8 cellular contexts compared by ENCODE assay signal in genomic region chr9:137200311-137201204, GRCh38. TPM values are rescaled to one million over a fixed set of nuclear protein-coding genes. Genes with fewer than 3 reads are reported as not detected.
A peak's percentile ranks its signal among the peaks of the same experiment; 100 is the strongest.
DNase-seq lines count a peak whose midpoint lies in the region; ATAC-seq and TF ChIP-seq lines count a peak whose summit lies in the region.

TSS of gene TPRN (minus strand) at chr9:137200741. CDS start at chr9:137200711, 30 bp downstream.

- peak within 1 kb of the TSS; percentile 81 for H3K4me3 ChIP-seq in duodenal mucosa (ENCODE audit: low read depth in 1 of 2, low read length in 2 of 2)
- peak within 1 kb of the TSS; percentile 42 for H3K4me3 ChIP-seq in lower leg skin (ENCODE audit: low read depth, poor library complexity, severe bottlenecking)

- H3K36me3 Mint-ChIP-seq in activated CD4-positive, alpha-beta memory T cell treated with anti-CD3 and anti-CD28 coated beads, Interleukin-2, amount 10 ng/mL, durations not matched to agents 7 days and 5 days (ENCODE audit: low read depth), result no peaks in the 10 kb centered on the region

- ATAC-seq in GM19438 (IDR thresholded peaks at IDR 0.05; ENCODE audit: low read depth, unreplicated experiment) (peak; percentile 85), HG03575 (IDR thresholded peaks at IDR 0.05; ENCODE audit: extremely low read depth, insufficient number of reproducible peaks, low FRiP score, unreplicated experiment) (peak; percentile 60)

- no peaks in the 10 kb centered on the region for H3K9me3 Mint-ChIP-seq in activated CD4-positive, alpha-beta memory T cell treated with anti-CD3 and anti-CD28 coated beads, Interleukin-2, amount 10 ng/mL, durations not matched to agents 7 days and 5 days

- H3K4me1 ChIP-seq in duodenal mucosa (ENCODE audit: control insufficient read depth in 1 of 2, insufficient read depth in 2 of 2, low read length in 2 of 2), result peaks cover 43 to 64% of the 10 kb centered on the region in 2 donors

- WGBS in lower leg skin, 2 donors, result 0 to 1% methylated on average over 17 to 29 of the region's 118 CpGs

- POLR2A ChIA-PET in activated CD4-positive, alpha-beta memory T cell treated with anti-CD3 and anti-CD28 coated beads, Interleukin-2, amount 10 ng/mL, durations not matched to agents 7 days and 5 days (lab: Charles Lee), result interaction anchor here (0.7 to 3.0 kb wide), 17 partner anchors 8 to 474 kb away, joined by 3 to 29 read pairs (median 5); partner anchors contain the start of genes ANAPC2, CYSRT1, MAN1B1 and RABL6

- no peaks in the 10 kb centered on the region for H3K36me3 ChIP-seq in duodenal mucosa (ENCODE audit: control insufficient read depth in 1 of 2, insufficient read depth in 2 of 2, low read length in 2 of 2)

- DNase-seq in CD1c-positive myeloid dendritic cell (ENCODE audit: extremely low spot score) (peak; percentile 99), NCI-H82 treated with DMSO at 0.1 percent for 48 hours (lab: John Stamatoyannopoulos, UW; ENCODE audit: unreplicated experiment) (peak; percentile 96), lower leg skin (ENCODE audit: low spot score in 2 of 2) (peak; percentile 99 to 100)
- peak; percentile 99 for DNase-seq in activated CD4-positive, alpha-beta memory T cell treated with anti-CD3 and anti-CD28 coated beads, Interleukin-2, amount 10 ng/mL, durations not matched to agents 7 days and 5 days
- peak; percentile 96 to 99 for DNase-seq in stimulated activated CD4-positive, alpha-beta T cell treated with anti-CD3 and anti-CD28 coated beads, Interleukin-4, amount 100 ng/mL, for 48 hours (ENCODE audit: low read depth in 2 of 2)

- H3K4me3 Mint-ChIP-seq in activated CD4-positive, alpha-beta memory T cell treated with anti-CD3 and anti-CD28 coated beads, Interleukin-2, amount 10 ng/mL, durations not matched to agents 7 days and 5 days, result peak within 1 kb of the TSS; percentile 78

- no peaks in the 10 kb centered on the region for H3K27me3 ChIP-seq in duodenal mucosa (ENCODE audit: control insufficient read depth in 1 of 2, insufficient read depth in 2 of 2, low read length in 2 of 2)

- H3K9me3 ChIP-seq in duodenal mucosa (ENCODE audit: control insufficient read depth in 1 of 2, low read length in 2 of 2), result no peaks in the 10 kb centered on the region

- peak within 1 kb of the TSS; percentile 69 to 88 for H3K9ac ChIP-seq in duodenal mucosa (ENCODE audit: low read depth in 1 of 2, low read length in 2 of 2)

- H3K27ac ChIP-seq in duodenal mucosa (ENCODE audit: low read depth, low read length), result peak within 1 kb of the TSS; percentile 83

- H3K27ac Mint-ChIP-seq in activated CD4-positive, alpha-beta memory T cell treated with anti-CD3 and anti-CD28 coated beads, Interleukin-2, amount 10 ng/mL, durations not matched to agents 7 days and 5 days, result peak within 1 kb of the TSS; percentile 70

- peaks cover 35% of the 10 kb centered on the region for H3K4me1 Mint-ChIP-seq in activated CD4-positive, alpha-beta memory T cell treated with anti-CD3 and anti-CD28 coated beads, Interleukin-2, amount 10 ng/mL, durations not matched to agents 7 days and 5 days

- CTCF ChIA-PET in activated CD4-positive, alpha-beta memory T cell treated with anti-CD3 and anti-CD28 coated beads, Interleukin-2, amount 10 ng/mL, durations not matched to agents 7 days and 5 days (lab: Charles Lee), result interaction anchor here (0.6 to 1.4 kb wide), 9 partner anchors 12 to 114 kb away, joined by 3 to 12 read pairs (median 4); partner anchors contain the start of genes ANAPC2, MAN1B1, RNF208 and RNF224

- intact Hi-C loops in lower leg skin (cut with DNase I; ENCODE audit: low total_unique reads), result no loop called here

- no peak for TF ChIP-seq POLR2A in lower leg skin (IDR thresholded peaks at IDR 0.05)

- no peak for TF ChIP-seq CTCF in lower leg skin (IDR thresholded peaks at IDR 0.05)

- H3K27me3 Mint-ChIP-seq in activated CD4-positive, alpha-beta memory T cell treated with anti-CD3 and anti-CD28 coated beads, Interleukin-2, amount 10 ng/mL, durations not matched to agents 7 days and 5 days, result no peaks in the 10 kb centered on the region

RNA-seq across cellular contexts. Expression of gene TPRN, which starts in this region (rescaled TPM):
- total RNA-seq in activated CD4-positive, alpha-beta memory T cell treated with anti-CD3 and anti-CD28 coated beads, Interleukin-2, amount 10 ng/mL, durations not matched to agents 7 days and 5 days, result 1 to 10 TPM; 8.5 to 9.4 TPM
- 10 to 100 TPM; 27.6 to 34.2 (median 29.1) TPM for total RNA-seq in lower leg skin

Comparison
In these comparisons a context has a peak if more than half of its experiments do, and no peak if none do; other contexts are left out.
1. Peak in every context shown above with its lines: DNase-seq, ATAC-seq, H3K4me3 ChIP-seq and H3K27ac ChIP-seq.